In the genomic region with DNA sequence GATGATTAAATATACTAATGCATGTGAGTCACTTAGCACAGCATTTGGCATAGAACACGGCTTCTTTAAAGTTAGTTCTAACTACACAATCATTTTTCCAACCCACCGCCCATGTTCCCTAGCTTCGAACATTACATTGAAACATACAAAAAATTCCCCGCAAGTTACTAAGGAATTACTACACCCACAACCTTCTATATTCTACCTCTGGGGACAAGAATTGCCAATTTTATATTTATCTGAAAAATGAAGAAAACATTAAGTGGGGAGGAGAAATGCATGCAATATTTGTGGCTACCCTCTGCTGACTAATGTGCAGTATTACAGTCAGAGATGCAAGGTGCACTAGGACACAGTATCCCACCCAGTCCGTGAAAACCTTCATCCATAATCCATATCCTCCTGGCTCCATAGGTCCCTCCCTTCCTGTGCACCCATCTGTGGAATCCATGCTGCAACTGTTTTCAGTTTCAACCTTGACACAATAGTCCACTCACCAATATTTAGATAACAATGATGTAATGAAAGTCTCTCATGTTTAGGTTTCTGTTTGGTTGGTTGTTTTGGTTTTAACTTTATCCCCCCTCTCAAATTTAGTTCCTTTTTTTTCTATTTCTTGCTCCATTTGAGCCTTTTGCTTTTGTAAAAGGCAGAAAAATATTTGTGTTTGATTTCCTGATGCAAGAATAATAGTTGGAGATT, we compare ENCODE assay signal across 9 cellular contexts. TPM values are rescaled to one million over a fixed set of nuclear protein-coding genes. Genes with fewer than 3 reads are reported as not detected.
DNase-seq lines count a peak whose midpoint lies in the region; ATAC-seq, FAIRE-seq and TF ChIP-seq lines count a peak whose summit lies in the region.
"Had no signal": no experiment of that assay in that cellular context is flagged by ENCODE, and none has a peak within 500 bp of the region (broad histone marks: within the 10 kb centered on the region; RNA-seq: fewer than 3 reads in every experiment).

No MANE protein-coding gene starts in this region.

- no peak overlapping the region for H3K4me3 ChIP-seq in DND-41 (ENCODE audit: low read depth in 1 of 2, low read length in 2 of 2)
- H3K4me3 ChIP-seq in K562: no peak overlapping the region
- no peak overlapping the region for H3K4me3 ChIP-seq in neural cell (ENCODE audit: low read length)
- no peak overlapping the region for H3K4me3 ChIP-seq in colonic mucosa

- H4K20me1 ChIP-seq in DND-41 (ENCODE audit: insufficient read depth, low read length) (no peaks in the 10 kb centered on the region), K562 (replicated peaks; ENCODE audit: control insufficient read depth, insufficient read depth, low read length) (no peaks in the 10 kb centered on the region), neural cell (ENCODE audit: insufficient read depth) (no peaks in the 10 kb centered on the region)

- POLR2A ChIA-PET in K562 (lab: Yijun Ruan, JAX): no interaction called here

- H3K4me2 ChIP-seq in DND-41 (ENCODE audit: insufficient read depth, low read length) (no peak overlapping the region), K562 (ENCODE audit: insufficient read depth, low read length) (no peak overlapping the region), neural cell (ENCODE audit: low read length) (no peak overlapping the region)

- TF ChIP-seq EP300 in K562 (IDR thresholded peaks at IDR 0.05; ENCODE audit: low read length): no peak
- TF ChIP-seq EP300 in neural cell (conservative IDR thresholded peaks at IDR 0.05; ENCODE audit: poor library complexity, severe bottlenecking): no peak

- no peaks in the 10 kb centered on the region for H3K4me1 ChIP-seq in DND-41 (ENCODE audit: insufficient read depth, low read length)
- H3K4me1 ChIP-seq in K562 (replicated peaks in 1 of 2; ENCODE audit: control insufficient read depth in 2 of 2, insufficient read depth in 2 of 2, low read length in 2 of 2): no peaks in the 10 kb centered on the region
- H3K4me1 ChIP-seq in colonic mucosa: no peaks in the 10 kb centered on the region

- no peak for TF ChIP-seq POLR2A in K562 (conservative IDR thresholded peaks at IDR 0.05)

- H2AFZ ChIP-seq in DND-41 (ENCODE audit: low read depth, low read length) (no peak overlapping the region), K562 (ENCODE audit: low read depth, low read length) (no peak overlapping the region), neural cell (ENCODE audit: low read depth, low read length) (no peak overlapping the region)

- TF ChIP-seq RAD21 in K562 (CRISPR knock-in tag; conservative IDR thresholded peaks at IDR 0.05 in 1 of 2, IDR thresholded peaks at IDR 0.05 in 1 of 2): peak in 1 of 2 experiments; percentile 25; a peak in 1 of 4 replicates
- peak; percentile 43 for TF ChIP-seq RAD21 in neural cell (conservative IDR thresholded peaks at IDR 0.05)

- intact Hi-C loops in K562 (cut with micrococcal nuclease) (loop anchor here (10.0 kb wide), 1 partner anchor 1116 kb away; no protein-coding TSS in a partner anchor), colonic mucosa (cut with DNase I) (loop anchor here (10.0 kb wide), 2 partner anchors 96 to 144 kb away; no protein-coding TSS in a partner anchor)

- no peak overlapping the region for H3K9ac ChIP-seq in DND-41 (ENCODE audit: low read depth, low read length)
- no peak overlapping the region for H3K9ac ChIP-seq in K562 (ENCODE audit: insufficient read depth in 1 of 2, low read depth in 2 of 2, low read length in 2 of 2)
- H3K9ac ChIP-seq in neural cell (ENCODE audit: low read length): no peak overlapping the region
- H3K9ac ChIP-seq in colonic mucosa (ENCODE audit: low read depth in 2 of 2, low read length in 2 of 2): no peak overlapping the region

- no peaks in the 10 kb centered on the region for H3K9me2 ChIP-seq in neural cell (ENCODE audit: insufficient read depth, low read length)

- ATAC-seq in DND-41 (ENCODE audit: insufficient read depth, low read depth): no peak; the same call in 2 of the 3 replicates
- ATAC-seq in K562: peak; percentile 63
- ATAC-seq in HG03432 (IDR thresholded peaks at IDR 0.05; ENCODE audit: unreplicated experiment): no peak
- no peak for ATAC-seq in GM19023 (IDR thresholded peaks at IDR 0.05; ENCODE audit: unreplicated experiment)

- in situ Hi-C loops in K562 (cut with MboI): no loop called here

- no peaks in the 10 kb centered on the region for H3K27me3 ChIP-seq in DND-41 (ENCODE audit: insufficient read depth, low read length, poor library complexity)
- 0 out of 5 replicates have a peak, but pooled peaks cover 0 to 2% of the 10 kb centered on the region in 2 experiments for H3K27me3 ChIP-seq in K562 (ENCODE audit: control insufficient read depth in 2 of 2, insufficient read depth in 2 of 2, low read length in 2 of 2)
- H3K27me3 ChIP-seq in neural cell (ENCODE audit: insufficient read depth, low read depth, low read length): no peaks in the 10 kb centered on the region
- H3K27me3 ChIP-seq in colonic mucosa: no peaks in the 10 kb centered on the region

- no peak for FAIRE-seq in K562 (lab: Jason Lieb, UNC)

- H3K36me3 ChIP-seq in DND-41 (ENCODE audit: insufficient read depth, low read length) (no peaks in the 10 kb centered on the region), K562 (ENCODE audit: control insufficient read depth, insufficient read depth, low read length) (no peaks in the 10 kb centered on the region), neural cell (ENCODE audit: insufficient read depth, low read length) (no peaks in the 10 kb centered on the region), colonic mucosa (no peaks in the 10 kb centered on the region)

- CTCF ChIA-PET in K562 (lab: Yijun Ruan, JAX; ENCODE audit: low intra/inter-chr PET ratio): interaction anchor here (1.4 kb wide), 1 partner anchor 294 kb away, joined by 3 read pairs; no protein-coding TSS in a partner anchor

- H3K27ac ChIP-seq in DND-41 (ENCODE audit: low read length): no peak overlapping the region
- no peak overlapping the region for H3K27ac ChIP-seq in K562 (ENCODE audit: extremely low read depth, low read depth, low read length)
- no peak overlapping the region for H3K27ac ChIP-seq in neural cell (ENCODE audit: low read length)
- H3K27ac ChIP-seq in colonic mucosa: no peak overlapping the region

- no peaks in the 10 kb centered on the region for H3F3A ChIP-seq in neural cell (ENCODE audit: insufficient read depth, low read length, poor library complexity, severe bottlenecking)

- H3K79me2 ChIP-seq in DND-41 (ENCODE audit: insufficient read depth, low read length): no peaks in the 10 kb centered on the region
- H3K79me2 ChIP-seq in K562 (ENCODE audit: control insufficient read depth, insufficient read depth, low read length): no peaks in the 10 kb centered on the region
- no peaks in the 10 kb centered on the region for H3K79me2 ChIP-seq in neural cell (replicated peaks; ENCODE audit: insufficient read depth, low read length)

- TF ChIP-seq CTCF in DND-41 (IDR thresholded peaks at IDR 0.05; ENCODE audit: borderline replicate concordance, extremely low read depth, low read length, poor library complexity, severe bottlenecking) (peak; percentile 34), K562 (IDR thresholded peaks at IDR 0.05 in 2 of 3, conservative IDR thresholded peaks at IDR 0.05 in 1 of 3; ENCODE audit: insufficient read depth in 2 of 3, low read depth in 1 of 3, low read length in 3 of 3) (peak in 2 of 3 experiments; percentile 37 to 40; a peak in 3 of 6 replicates), neural cell (IDR thresholded peaks at IDR 0.05; ENCODE audit: poor library complexity, severe bottlenecking) (peak; percentile 55), colonic mucosa (IDR thresholded peaks at IDR 0.05) (no peak)

- 3% methylated on average over 5 of the region's 5 CpGs for WGBS in K562 (ENCODE audit: insufficient coverage, low coverage, missing lambda C conversion rate)

- H3K9me3 ChIP-seq in DND-41 (ENCODE audit: insufficient read depth, low read length, severe bottlenecking) (no peaks in the 10 kb centered on the region), K562 (replicated peaks; ENCODE audit: control insufficient read depth, insufficient read depth, low read depth, low read length) (no peaks in the 10 kb centered on the region), neural cell (ENCODE audit: low read length) (no peaks in the 10 kb centered on the region), colonic mucosa (no peaks in the 10 kb centered on the region)

- DNase-seq in DND-41 (no peak), M059J (ENCODE audit: low read depth) (peak; percentile 43), K562 (ENCODE audit: extremely low read depth in 1 of 4, low spot score in 3 of 4) (peak in 3 of 4 experiments; percentile 15 to 21 (median 20)), colonic mucosa (no peak)
- no peak for DNase-seq in activated effector memory CD4-positive, alpha-beta T cell treated with Interleukin-2 at 50 U/mL for 16 hours
- DNase-seq: T1000 had no signal

- no TSS peak for BruUV-seq in K562 (replicated peaks; lab: Mats Ljungman, UMichigan)

- H3K9me1 ChIP-seq in K562 (ENCODE audit: control insufficient read depth, insufficient read depth, low read length): no peaks in the 10 kb centered on the region

TF ChIP-seq in neural cell, 6 proteins besides CTCF, POLR2A, EP300 and RAD21 (continues in another document):
- TF ChIP-seq POLR2AphosphoS5 (IDR thresholded peaks at IDR 0.05): no peak
- TF ChIP-seq SMC3 (conservative IDR thresholded peaks at IDR 0.05; ENCODE audit: poor library complexity): peak; percentile 54

RNA-seq across cellular contexts. Expression of a gene that starts 31.6 kb away (rescaled TPM):
- 0.54 and 7.0 TPM in 2 replicates for total RNA-seq in M059J (2014; rRNA removed; shearing (Covaris generic))
- total RNA-seq in K562 (2011; cell fraction: chromatin; rRNA removed; ENCODE audit: low replicate concordance): 22.3 and 22.5 TPM in 2 replicates
- 3.3 and 9.1 TPM in 2 replicates for total RNA-seq in K562 (2011; cell fraction: nucleolus; rRNA removed)
- 7.9 and 10.0 TPM in 2 replicates for total RNA-seq in K562 (2011; cell fraction: nucleoplasm; rRNA removed)
- 2.6 and 2.7 TPM in 2 replicates for total RNA-seq in K562 (2014; rRNA removed)
- total RNA-seq in K562 (2014; rRNA removed; fragmentation: Illumina TruSeq; extraction: Trizol): 2.4 and 4.4 TPM in 2 replicates
- 1.9 and 2.1 TPM in 2 replicates for total RNA-seq in K562 (2015; rRNA removed; fragmentation: Illumina TruSeq; extraction: Trizol)
- 0.71 and 0.87 TPM in 2 replicates for total RNA-seq in K562 (2021)
- polyA plus RNA-seq in K562 (2011; rRNA removed): 2.8 and 3.4 TPM in 2 replicates
- polyA plus RNA-seq in K562 (2011; cell fraction: cytosol; rRNA removed): 0.39 and 1.4 TPM in 2 replicates
- 14.1 and 17.3 TPM in 2 replicates for polyA plus RNA-seq in K562 (2011; cell fraction: nucleus; rRNA removed)
- 1.9 and 2.5 TPM in 2 replicates for polyA plus RNA-seq in K562 (2012)
- polyA plus RNA-seq in K562 (2014; fragmentation: Illumina TruSeq; extraction: Trizol): 1.4 and 1.7 TPM in 2 replicates
- polyA plus RNA-seq in K562 (2014; fragmentation: Nextera tagmentation; extraction: Ambion mirVana): 1 to 10 TPM; 1.7 to 2.4 TPM
- polyA plus RNA-seq in K562 (2014; rRNA removed): 5.3 and 9.2 TPM in 2 replicates
- polyA minus RNA-seq in K562 (2011; rRNA and poly(A)+ RNA removed): 6.7 and 10.2 TPM in 2 replicates
- not detected in 2 replicates for polyA minus RNA-seq in K562 (2011; cell fraction: cytosol; rRNA and poly(A)+ RNA removed)
- polyA minus RNA-seq in K562 (2011; cell fraction: nucleus; rRNA and poly(A)+ RNA removed): 4.3 and 16.6 TPM in 2 replicates
- 0.76 and 6.5 TPM in 2 replicates for polyA plus RNA-seq in neural cell
- 0.73 and 2.8 TPM in 2 replicates for polyA minus RNA-seq in neural cell
- 10 to 100 TPM; 10.8 to 41.7 TPM for total RNA-seq in colonic mucosa

Comparison
In these comparisons a context has a peak if more than half of its experiments do, and no peak if none do; other contexts are left out.
1. DNase-seq: peak in M059J (single experiment) and K562 (3 of 4); none in DND-41 (single experiment), activated effector memory CD4-positive, alpha-beta T cell treated with Interleukin-2 at 50 U/mL for 16 hours (single experiment) and colonic mucosa (single experiment).